ENCODE assay signal across 10 cellular contexts in genomic region chr2:216700088-216700567, GRCh38. TPM values are rescaled to one million over a fixed set of nuclear protein-coding genes. Genes with fewer than 3 reads are reported as not detected.
DNase-seq lines count a peak whose midpoint lies in the region; ATAC-seq and TF ChIP-seq lines count a peak whose summit lies in the region.
"Had no signal": no experiment of that assay in that cellular context is flagged by ENCODE, and none has a peak within 500 bp of the region (broad histone marks: within the 10 kb centered on the region; RNA-seq: fewer than 3 reads in every experiment).

No MANE protein-coding gene starts in this region.

- H3K4me3 ChIP-seq in gastroesophageal sphincter (no peak overlapping the region), tibial artery (no peak overlapping the region)

- H3K27me3 ChIP-seq in gastroesophageal sphincter (no peaks in the 10 kb centered on the region), tibial artery (no peaks in the 10 kb centered on the region)

- TF ChIP-seq POLR2A in gastroesophageal sphincter (IDR thresholded peaks at IDR 0.05) = no peak

- WGBS in gastroesophageal sphincter (ENCODE audit: low coverage in 1 of 2), 2 donors = 25 to 35% methylated on average over 7 of the region's 7 CpGs

- peaks cover 2 to 66% (median 5%) of the 10 kb centered on the region in 3 donors for H3K4me1 ChIP-seq in gastroesophageal sphincter
- peaks cover 0 to 79% (median 45%) of the 10 kb centered on the region in 4 donors for H3K4me1 ChIP-seq in tibial artery

- no peaks in the 10 kb centered on the region for H3K36me3 ChIP-seq in gastroesophageal sphincter
- no peaks in the 10 kb centered on the region for H3K36me3 ChIP-seq in tibial artery

- TF ChIP-seq CTCF in gastroesophageal sphincter (IDR thresholded peaks at IDR 0.05) (no peak), tibial artery (IDR thresholded peaks at IDR 0.05) (no peak)

- H3K27ac ChIP-seq in gastroesophageal sphincter = peak overlapping the region; percentile 62 to 93 (median 72)
- H3K27ac ChIP-seq in tibial artery = peak overlapping the region; percentile 76 to 86

- TF ChIP-seq EP300 in gastroesophageal sphincter (IDR thresholded peaks at IDR 0.05) = no peak

- H3K9me3 ChIP-seq in gastroesophageal sphincter = no peaks in the 10 kb centered on the region
- no peaks in the 10 kb centered on the region for H3K9me3 ChIP-seq in tibial artery

- DNase-seq in NCI-H1436 (lab: John Stamatoyannopoulos, UW) (peak; percentile 73), NCI-H748 (lab: John Stamatoyannopoulos, UW; ENCODE audit: unreplicated experiment) (peak; percentile 91), tibial artery (no peak), glomerular visceral epithelial cell (ENCODE audit: extremely low spot score) (no peak)
- DNase-seq in stimulated activated naive CD4-positive, alpha-beta T cell (lab: John Stamatoyannopoulos, UW) = no peak
- DNase-seq: stimulated activated CD4-positive, alpha-beta T cell treated with anti-CD3 and anti-CD28 coated beads, Interleukin-1b, Interleukin-23, amount 100 ng/mL, for 48 hours; stimulated activated naive CD8-positive, alpha-beta T cell treated with anti-CD3 and anti-CD28 coated beads, Interleukin-15, amount 100 ng/mL, for 72 hours had no signal

- ATAC-seq in gastroesophageal sphincter (no peak), HG02884 (IDR thresholded peaks at IDR 0.05; ENCODE audit: unreplicated experiment) (no peak)
- ATAC-seq: stimulated activated naive CD8-positive, alpha-beta T cell treated with anti-CD3 and anti-CD28 coated beads, Interleukin-15, amount 100 ng/mL, for 72 hours had no signal

- intact Hi-C loops in tibial artery (cut with DNase I; ENCODE audit: low total_unique reads) = loop anchor here (10.0 kb wide), 1 partner anchor 545 kb away; no protein-coding TSS in a partner anchor

RNA-seq across cellular contexts. Expression of gene IGFBP5, which starts 4.8 kb away (rescaled TPM):
- total RNA-seq in gastroesophageal sphincter = 1,000 to 10,000 TPM in 1 of 4 donors, 100 to 1,000 TPM in 3; 313 to 1,402 (median 682) TPM
- total RNA-seq: HT-29 had no signal

Comparison
In these comparisons a context has a peak if more than half of its experiments do, and no peak if none do; other contexts are left out.
1. DNase-seq: peak in NCI-H1436 (single experiment) and NCI-H748 (single experiment); none in tibial artery (0 of 2), stimulated activated naive CD4-positive, alpha-beta T cell (0 of 6) and glomerular visceral epithelial cell (single experiment).